ENCODE assay signal across 1 cellular context in genomic region chr12:12167847-12168246, GRCh38.
TF ChIP-seq lines count a peak whose summit lies in the region.

No MANE protein-coding gene starts in this region.

TF ChIP-seq in HepG2, 621 proteins besides CTCF, POLR2A, EP300 and RAD21 (continued from another document and continues in another):
- TF ChIP-seq, protein P1, sequence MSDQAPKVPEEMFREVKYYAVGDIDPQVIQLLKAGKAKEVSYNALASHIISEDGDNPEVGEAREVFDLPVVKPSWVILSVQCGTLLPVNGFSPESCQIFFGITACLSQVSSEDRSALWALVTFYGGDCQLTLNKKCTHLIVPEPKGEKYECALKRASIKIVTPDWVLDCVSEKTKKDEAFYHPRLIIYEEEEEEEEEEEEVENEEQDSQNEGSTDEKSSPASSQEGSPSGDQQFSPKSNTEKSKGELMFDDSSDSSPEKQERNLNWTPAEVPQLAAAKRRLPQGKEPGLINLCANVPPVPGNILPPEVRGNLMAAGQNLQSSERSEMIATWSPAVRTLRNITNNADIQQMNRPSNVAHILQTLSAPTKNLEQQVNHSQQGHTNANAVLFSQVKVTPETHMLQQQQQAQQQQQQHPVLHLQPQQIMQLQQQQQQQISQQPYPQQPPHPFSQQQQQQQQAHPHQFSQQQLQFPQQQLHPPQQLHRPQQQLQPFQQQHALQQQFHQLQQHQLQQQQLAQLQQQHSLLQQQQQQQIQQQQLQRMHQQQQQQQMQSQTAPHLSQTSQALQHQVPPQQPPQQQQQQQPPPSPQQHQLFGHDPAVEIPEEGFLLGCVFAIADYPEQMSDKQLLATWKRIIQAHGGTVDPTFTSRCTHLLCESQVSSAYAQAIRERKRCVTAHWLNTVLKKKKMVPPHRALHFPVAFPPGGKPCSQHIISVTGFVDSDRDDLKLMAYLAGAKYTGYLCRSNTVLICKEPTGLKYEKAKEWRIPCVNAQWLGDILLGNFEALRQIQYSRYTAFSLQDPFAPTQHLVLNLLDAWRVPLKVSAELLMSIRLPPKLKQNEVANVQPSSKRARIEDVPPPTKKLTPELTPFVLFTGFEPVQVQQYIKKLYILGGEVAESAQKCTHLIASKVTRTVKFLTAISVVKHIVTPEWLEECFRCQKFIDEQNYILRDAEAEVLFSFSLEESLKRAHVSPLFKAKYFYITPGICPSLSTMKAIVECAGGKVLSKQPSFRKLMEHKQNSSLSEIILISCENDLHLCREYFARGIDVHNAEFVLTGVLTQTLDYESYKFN (CRISPR knock-in tag; conservative IDR thresholded peaks at IDR 0.05): peak; percentile 40; the same call in 1 of the 2 replicates
- TF ChIP-seq GATAD2A (CRISPR knock-in tag; IDR thresholded peaks at IDR 0.05) (peak; percentile 62; the same call in 1 of the 2 replicates), THAP11 (CRISPR knock-in tag; IDR thresholded peaks at IDR 0.05) (0 out of 2 replicates have a peak, but pooled peaks have one; percentile 26), NFYC (CRISPR knock-in tag; IDR thresholded peaks at IDR 0.05) (no peak), KAT8 (CRISPR knock-in tag; IDR thresholded peaks at IDR 0.05) (no peak), SOX5 (CRISPR knock-in tag; IDR thresholded peaks at IDR 0.05; ENCODE audit: borderline replicate concordance) (peak; percentile 25; the same call in 1 of the 2 replicates), BCL6 (CRISPR knock-in tag; IDR thresholded peaks at IDR 0.05) (peak; percentile 90), ZNF530 (CRISPR knock-in tag; IDR thresholded peaks at IDR 0.05; ENCODE audit: low read depth) (no peak), RARA (CRISPR knock-in tag; IDR thresholded peaks at IDR 0.05) (peak; percentile 84), HMG20A (CRISPR knock-in tag; IDR thresholded peaks at IDR 0.05; ENCODE audit: borderline replicate concordance) (peak; percentile 44; the same call in 1 of the 2 replicates), CCDC6 (CRISPR knock-in tag; IDR thresholded peaks at IDR 0.05) (no peak), ARID3A (IDR thresholded peaks at IDR 0.05; ENCODE audit: low read depth, low read length) (peak; percentile 48; the same call in 1 of the 2 replicates), AHDC1 (CRISPR knock-in tag; IDR thresholded peaks at IDR 0.05; ENCODE audit: borderline replicate concordance) (0 out of 2 replicates have a peak, but pooled peaks have one; percentile 29), ZKSCAN1 (IDR thresholded peaks at IDR 0.05; ENCODE audit: low read length) (no peak), CAMTA2 (CRISPR knock-in tag; IDR thresholded peaks at IDR 0.05; ENCODE audit: borderline replicate concordance) (no peak), ETV6 (CRISPR knock-in tag; conservative IDR thresholded peaks at IDR 0.05) (no peak), SOX6 (IDR thresholded peaks at IDR 0.05) (no peak), SOX6 (CRISPR knock-in tag; IDR thresholded peaks at IDR 0.05) (peak; percentile 21; the same call in 1 of the 2 replicates), SOX13 (IDR thresholded peaks at IDR 0.05) (no peak), SOX13 (CRISPR knock-in tag; conservative IDR thresholded peaks at IDR 0.05 in 1 of 2, IDR thresholded peaks at IDR 0.05 in 1 of 2) (peak in 1 of 2 experiments; percentile 22; a peak in 1 of 4 replicates), CENPT (CRISPR knock-in tag; IDR thresholded peaks at IDR 0.05; ENCODE audit: low read depth) (no peak), RCOR2 (CRISPR knock-in tag; IDR thresholded peaks at IDR 0.05) (0 out of 2 replicates have a peak, but pooled peaks have one; percentile 24)
- TF ChIP-seq, protein P2, sequence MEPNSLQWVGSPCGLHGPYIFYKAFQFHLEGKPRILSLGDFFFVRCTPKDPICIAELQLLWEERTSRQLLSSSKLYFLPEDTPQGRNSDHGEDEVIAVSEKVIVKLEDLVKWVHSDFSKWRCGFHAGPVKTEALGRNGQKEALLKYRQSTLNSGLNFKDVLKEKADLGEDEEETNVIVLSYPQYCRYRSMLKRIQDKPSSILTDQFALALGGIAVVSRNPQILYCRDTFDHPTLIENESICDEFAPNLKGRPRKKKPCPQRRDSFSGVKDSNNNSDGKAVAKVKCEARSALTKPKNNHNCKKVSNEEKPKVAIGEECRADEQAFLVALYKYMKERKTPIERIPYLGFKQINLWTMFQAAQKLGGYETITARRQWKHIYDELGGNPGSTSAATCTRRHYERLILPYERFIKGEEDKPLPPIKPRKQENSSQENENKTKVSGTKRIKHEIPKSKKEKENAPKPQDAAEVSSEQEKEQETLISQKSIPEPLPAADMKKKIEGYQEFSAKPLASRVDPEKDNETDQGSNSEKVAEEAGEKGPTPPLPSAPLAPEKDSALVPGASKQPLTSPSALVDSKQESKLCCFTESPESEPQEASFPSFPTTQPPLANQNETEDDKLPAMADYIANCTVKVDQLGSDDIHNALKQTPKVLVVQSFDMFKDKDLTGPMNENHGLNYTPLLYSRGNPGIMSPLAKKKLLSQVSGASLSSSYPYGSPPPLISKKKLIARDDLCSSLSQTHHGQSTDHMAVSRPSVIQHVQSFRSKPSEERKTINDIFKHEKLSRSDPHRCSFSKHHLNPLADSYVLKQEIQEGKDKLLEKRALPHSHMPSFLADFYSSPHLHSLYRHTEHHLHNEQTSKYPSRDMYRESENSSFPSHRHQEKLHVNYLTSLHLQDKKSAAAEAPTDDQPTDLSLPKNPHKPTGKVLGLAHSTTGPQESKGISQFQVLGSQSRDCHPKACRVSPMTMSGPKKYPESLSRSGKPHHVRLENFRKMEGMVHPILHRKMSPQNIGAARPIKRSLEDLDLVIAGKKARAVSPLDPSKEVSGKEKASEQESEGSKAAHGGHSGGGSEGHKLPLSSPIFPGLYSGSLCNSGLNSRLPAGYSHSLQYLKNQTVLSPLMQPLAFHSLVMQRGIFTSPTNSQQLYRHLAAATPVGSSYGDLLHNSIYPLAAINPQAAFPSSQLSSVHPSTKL (CRISPR knock-in tag; IDR thresholded peaks at IDR 0.05): peak; percentile 69; the same call in 1 of the 2 replicates
- TF ChIP-seq, protein P3, sequence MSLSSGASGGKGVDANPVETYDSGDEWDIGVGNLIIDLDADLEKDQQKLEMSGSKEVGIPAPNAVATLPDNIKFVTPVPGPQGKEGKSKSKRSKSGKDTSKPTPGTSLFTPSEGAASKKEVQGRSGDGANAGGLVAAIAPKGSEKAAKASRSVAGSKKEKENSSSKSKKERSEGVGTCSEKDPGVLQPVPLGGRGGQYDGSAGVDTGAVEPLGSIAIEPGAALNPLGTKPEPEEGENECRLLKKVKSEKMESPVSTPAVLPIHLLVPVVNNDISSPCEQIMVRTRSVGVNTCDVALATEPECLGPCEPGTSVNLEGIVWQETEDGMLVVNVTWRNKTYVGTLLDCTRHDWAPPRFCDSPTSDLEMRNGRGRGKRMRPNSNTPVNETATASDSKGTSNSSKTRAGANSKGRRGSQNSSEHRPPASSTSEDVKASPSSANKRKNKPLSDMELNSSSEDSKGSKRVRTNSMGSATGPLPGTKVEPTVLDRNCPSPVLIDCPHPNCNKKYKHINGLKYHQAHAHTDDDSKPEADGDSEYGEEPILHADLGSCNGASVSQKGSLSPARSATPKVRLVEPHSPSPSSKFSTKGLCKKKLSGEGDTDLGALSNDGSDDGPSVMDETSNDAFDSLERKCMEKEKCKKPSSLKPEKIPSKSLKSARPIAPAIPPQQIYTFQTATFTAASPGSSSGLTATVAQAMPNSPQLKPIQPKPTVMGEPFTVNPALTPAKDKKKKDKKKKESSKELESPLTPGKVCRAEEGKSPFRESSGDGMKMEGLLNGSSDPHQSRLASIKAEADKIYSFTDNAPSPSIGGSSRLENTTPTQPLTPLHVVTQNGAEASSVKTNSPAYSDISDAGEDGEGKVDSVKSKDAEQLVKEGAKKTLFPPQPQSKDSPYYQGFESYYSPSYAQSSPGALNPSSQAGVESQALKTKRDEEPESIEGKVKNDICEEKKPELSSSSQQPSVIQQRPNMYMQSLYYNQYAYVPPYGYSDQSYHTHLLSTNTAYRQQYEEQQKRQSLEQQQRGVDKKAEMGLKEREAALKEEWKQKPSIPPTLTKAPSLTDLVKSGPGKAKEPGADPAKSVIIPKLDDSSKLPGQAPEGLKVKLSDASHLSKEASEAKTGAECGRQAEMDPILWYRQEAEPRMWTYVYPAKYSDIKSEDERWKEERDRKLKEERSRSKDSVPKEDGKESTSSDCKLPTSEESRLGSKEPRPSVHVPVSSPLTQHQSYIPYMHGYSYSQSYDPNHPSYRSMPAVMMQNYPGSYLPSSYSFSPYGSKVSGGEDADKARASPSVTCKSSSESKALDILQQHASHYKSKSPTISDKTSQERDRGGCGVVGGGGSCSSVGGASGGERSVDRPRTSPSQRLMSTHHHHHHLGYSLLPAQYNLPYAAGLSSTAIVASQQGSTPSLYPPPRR (CRISPR knock-in tag; IDR thresholded peaks at IDR 0.05; ENCODE audit: borderline replicate concordance): peak; percentile 16; the same call in 1 of the 2 replicates
- TF ChIP-seq, protein P4, sequence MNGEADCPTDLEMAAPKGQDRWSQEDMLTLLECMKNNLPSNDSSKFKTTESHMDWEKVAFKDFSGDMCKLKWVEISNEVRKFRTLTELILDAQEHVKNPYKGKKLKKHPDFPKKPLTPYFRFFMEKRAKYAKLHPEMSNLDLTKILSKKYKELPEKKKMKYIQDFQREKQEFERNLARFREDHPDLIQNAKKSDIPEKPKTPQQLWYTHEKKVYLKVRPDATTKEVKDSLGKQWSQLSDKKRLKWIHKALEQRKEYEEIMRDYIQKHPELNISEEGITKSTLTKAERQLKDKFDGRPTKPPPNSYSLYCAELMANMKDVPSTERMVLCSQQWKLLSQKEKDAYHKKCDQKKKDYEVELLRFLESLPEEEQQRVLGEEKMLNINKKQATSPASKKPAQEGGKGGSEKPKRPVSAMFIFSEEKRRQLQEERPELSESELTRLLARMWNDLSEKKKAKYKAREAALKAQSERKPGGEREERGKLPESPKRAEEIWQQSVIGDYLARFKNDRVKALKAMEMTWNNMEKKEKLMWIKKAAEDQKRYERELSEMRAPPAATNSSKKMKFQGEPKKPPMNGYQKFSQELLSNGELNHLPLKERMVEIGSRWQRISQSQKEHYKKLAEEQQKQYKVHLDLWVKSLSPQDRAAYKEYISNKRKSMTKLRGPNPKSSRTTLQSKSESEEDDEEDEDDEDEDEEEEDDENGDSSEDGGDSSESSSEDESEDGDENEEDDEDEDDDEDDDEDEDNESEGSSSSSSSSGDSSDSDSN (CRISPR knock-in tag; IDR thresholded peaks at IDR 0.05): no peak
- TF ChIP-seq, protein P5, sequence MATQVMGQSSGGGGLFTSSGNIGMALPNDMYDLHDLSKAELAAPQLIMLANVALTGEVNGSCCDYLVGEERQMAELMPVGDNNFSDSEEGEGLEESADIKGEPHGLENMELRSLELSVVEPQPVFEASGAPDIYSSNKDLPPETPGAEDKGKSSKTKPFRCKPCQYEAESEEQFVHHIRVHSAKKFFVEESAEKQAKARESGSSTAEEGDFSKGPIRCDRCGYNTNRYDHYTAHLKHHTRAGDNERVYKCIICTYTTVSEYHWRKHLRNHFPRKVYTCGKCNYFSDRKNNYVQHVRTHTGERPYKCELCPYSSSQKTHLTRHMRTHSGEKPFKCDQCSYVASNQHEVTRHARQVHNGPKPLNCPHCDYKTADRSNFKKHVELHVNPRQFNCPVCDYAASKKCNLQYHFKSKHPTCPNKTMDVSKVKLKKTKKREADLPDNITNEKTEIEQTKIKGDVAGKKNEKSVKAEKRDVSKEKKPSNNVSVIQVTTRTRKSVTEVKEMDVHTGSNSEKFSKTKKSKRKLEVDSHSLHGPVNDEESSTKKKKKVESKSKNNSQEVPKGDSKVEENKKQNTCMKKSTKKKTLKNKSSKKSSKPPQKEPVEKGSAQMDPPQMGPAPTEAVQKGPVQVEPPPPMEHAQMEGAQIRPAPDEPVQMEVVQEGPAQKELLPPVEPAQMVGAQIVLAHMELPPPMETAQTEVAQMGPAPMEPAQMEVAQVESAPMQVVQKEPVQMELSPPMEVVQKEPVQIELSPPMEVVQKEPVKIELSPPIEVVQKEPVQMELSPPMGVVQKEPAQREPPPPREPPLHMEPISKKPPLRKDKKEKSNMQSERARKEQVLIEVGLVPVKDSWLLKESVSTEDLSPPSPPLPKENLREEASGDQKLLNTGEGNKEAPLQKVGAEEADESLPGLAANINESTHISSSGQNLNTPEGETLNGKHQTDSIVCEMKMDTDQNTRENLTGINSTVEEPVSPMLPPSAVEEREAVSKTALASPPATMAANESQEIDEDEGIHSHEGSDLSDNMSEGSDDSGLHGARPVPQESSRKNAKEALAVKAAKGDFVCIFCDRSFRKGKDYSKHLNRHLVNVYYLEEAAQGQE (IDR thresholded peaks at IDR 0.05; ENCODE audit: borderline replicate concordance in 1 of 2, low read depth in 1 of 2, low read length in 2 of 2): no peak
